Comparison of ENCODE assay signal across 35 cellular contexts in genomic region chr7:91230503-91230902, GRCh38.
"Had no signal": no experiment of that assay in that cellular context is flagged by ENCODE, and none has a peak within 500 bp of the region (broad histone marks: within the 10 kb centered on the region; RNA-seq: fewer than 3 reads in every experiment).

No MANE protein-coding gene starts in this region.

- H3K4me1 Mint-ChIP-seq: activated naive CD8-positive, alpha-beta T cell treated with anti-CD3 and anti-CD28 coated beads, Interleukin-2, amount 10 ng/mL, durations not matched to agents 7 days and 5 days; activated T-helper 17 cell treated with anti-CD3 and anti-CD28 coated beads, Interleukin-2, amount 50 U/mL, for 72 hours had no signal

- H3K36me3 ChIP-seq: adrenal gland, MG63, Peyer's patch, SJSA1 had no signal

- H3K4me3 Mint-ChIP-seq: activated CD4-positive, alpha-beta memory T cell treated with anti-CD3 and anti-CD28 coated beads for 36 hours; activated naive CD8-positive, alpha-beta T cell treated with anti-CD3 and anti-CD28 coated beads, Interleukin-2, amount 10 ng/mL, durations not matched to agents 7 days and 5 days; activated T-helper 17 cell treated with anti-CD3 and anti-CD28 coated beads, Interleukin-2, amount 50 U/mL, for 72 hours; brain; T-helper 1 cell treated with Interleukin-12 subunit alpha and Interleukin-12 subunit beta and Interleukin-4 antibody, amounts not matched to agents 30 μg/mL and 1 μg/mL, for 36 hours; T-helper 2 cell treated with Interferon-gamma antibody and Interleukin-4, amounts not matched to agents 5 μg/mL and 100 μg/mL, for 36 hours had no signal

- H3K27ac ChIP-seq: adrenal gland, Peyer's patch, SJSA1 had no signal

- H3K4me3 ChIP-seq: adrenal gland, MG63, Peyer's patch, SJSA1 had no signal

- H3K4me1 ChIP-seq: adrenal gland, Peyer's patch had no signal

- H3K27ac Mint-ChIP-seq: activated CD4-positive, alpha-beta memory T cell treated with anti-CD3 and anti-CD28 coated beads for 36 hours; activated naive CD8-positive, alpha-beta T cell treated with anti-CD3 and anti-CD28 coated beads, Interleukin-2, amount 10 ng/mL, durations not matched to agents 7 days and 5 days; activated T-helper 17 cell treated with anti-CD3 and anti-CD28 coated beads, Interleukin-2, amount 50 U/mL, for 72 hours; T-helper 1 cell treated with Interleukin-12 subunit alpha and Interleukin-12 subunit beta and Interleukin-4 antibody, amounts not matched to agents 30 μg/mL and 1 μg/mL, for 36 hours; T-helper 2 cell treated with Interferon-gamma antibody and Interleukin-4, amounts not matched to agents 5 μg/mL and 100 μg/mL, for 36 hours had no signal

- H3K27me3 ChIP-seq: adrenal gland, MG63, Peyer's patch, SJSA1 had no signal

- H3K9ac ChIP-seq: SK-N-SH had no signal

- H3K27me3 Mint-ChIP-seq: activated CD4-positive, alpha-beta memory T cell treated with anti-CD3 and anti-CD28 coated beads for 36 hours had no signal

- DNase-seq: activated CD4-positive, alpha-beta memory T cell treated with anti-CD3 and anti-CD28 coated beads for 36 hours; activated CD4-positive, alpha-beta T cell treated with anti-CD3 and anti-CD28 coated beads, Interleukin-2, amount 50 U/mL, for 1 hour; activated CD8-positive, alpha-beta memory T cell treated with anti-CD3 and anti-CD28 coated beads, Interleukin-2, amount 50 U/mL, for 4 hours; activated effector memory CD4-positive, alpha-beta T cell treated with anti-CD3 and anti-CD28 coated beads, Interleukin-2, amount 50 U/mL, for 16 hours; activated naive CD4-positive, alpha-beta T cell; activated naive CD4-positive, alpha-beta T cell treated with anti-CD3 and anti-CD28 coated beads, Interleukin-2, amount 50 U/mL, for 16 hours; activated naive CD8-positive, alpha-beta T cell treated with anti-CD3 and anti-CD28 coated beads, Interleukin-2, amount 10 ng/mL, durations not matched to agents 7 days and 5 days; activated T-cell treated with anti-CD3 and anti-CD28 coated beads, Interleukin-2, amount 50 U/mL, for 48 hours; adrenal gland; anterior cingulate cortex; caudate nucleus; cerebellar nuclear complex; Kasumi-1; KG1; MG63; NCI-H1048; NCI-H1105 treated with DMSO at 0.1 percent for 48 hours; NCI-H1694; NCI-H1930; NCI-H2081 treated with DMSO at 0.1 percent for 48 hours; NCI-H2171; NCI-H510A; NCI-H526; NCI-H748 treated with DMSO at 0.1 percent for 48 hours; NK-92 treated with Interleukin-12 subunit alpha and Interleukin-12 subunit beta, amount 100 ng/mL, for 24 hours; PC-3; Peyer's patch; RPMI8226; SHP77 treated with DMSO at 0.1 percent for 48 hours; SK-N-SH had no signal

- H3K36me3 Mint-ChIP-seq: activated CD4-positive, alpha-beta memory T cell treated with anti-CD3 and anti-CD28 coated beads for 36 hours; activated naive CD8-positive, alpha-beta T cell treated with anti-CD3 and anti-CD28 coated beads, Interleukin-2, amount 10 ng/mL, durations not matched to agents 7 days and 5 days; brain had no signal

- H3K9me3 Mint-ChIP-seq: activated CD4-positive, alpha-beta memory T cell treated with anti-CD3 and anti-CD28 coated beads for 36 hours; activated naive CD8-positive, alpha-beta T cell treated with anti-CD3 and anti-CD28 coated beads, Interleukin-2, amount 10 ng/mL, durations not matched to agents 7 days and 5 days; activated T-helper 17 cell treated with anti-CD3 and anti-CD28 coated beads, Interleukin-2, amount 50 U/mL, for 72 hours; T-helper 1 cell treated with Interleukin-12 subunit alpha and Interleukin-12 subunit beta and Interleukin-4 antibody, amounts not matched to agents 30 μg/mL and 1 μg/mL, for 36 hours; T-helper 2 cell treated with Interferon-gamma antibody and Interleukin-4, amounts not matched to agents 5 μg/mL and 100 μg/mL, for 36 hours had no signal

- H3K9me3 ChIP-seq: adrenal gland, MG63, Peyer's patch, SJSA1, SK-N-SH had no signal

- ATAC-seq: activated T-helper 17 cell treated with anti-CD3 and anti-CD28 coated beads, Interleukin-2, amount 50 U/mL, for 72 hours; PC-3 had no signal

- H3K4me2 ChIP-seq: SK-N-SH had no signal
